ENCODE assay signal across 33 cellular contexts in the genomic region with DNA sequence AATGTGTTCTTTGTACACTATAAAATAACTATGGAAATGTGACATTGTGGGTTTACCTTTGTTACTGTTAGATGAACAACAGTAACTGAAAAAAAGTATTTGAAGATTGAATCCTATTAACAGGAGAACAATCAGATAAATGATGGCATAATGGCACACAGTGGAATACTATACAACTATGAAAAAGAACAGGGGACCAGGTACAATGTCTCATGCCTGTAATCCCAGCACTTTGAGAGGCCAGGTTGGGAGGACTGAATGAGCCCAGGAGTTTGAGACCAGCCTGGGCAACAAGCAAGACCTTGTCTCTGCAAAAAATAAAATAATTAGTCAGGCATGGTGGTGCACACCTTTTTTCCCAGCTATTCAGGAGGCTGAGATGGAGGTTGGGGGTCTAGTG.
"Had no signal": no experiment of that assay in that cellular context is flagged by ENCODE, and none has a peak within 500 bp of the region (broad histone marks: within the 10 kb centered on the region; RNA-seq: fewer than 3 reads in every experiment).

No MANE protein-coding gene starts in this region.

- DNase-seq: activated effector memory CD4-positive, alpha-beta T cell treated with anti-CD3 and anti-CD28 coated beads, Interleukin-2, amount 50 U/mL, for 16 hours; activated effector memory CD4-positive, alpha-beta T cell treated with Interleukin-2 at 50 U/mL for 16 hours; activated gamma-delta T cell; activated gamma-delta T cell treated with Interleukin-2 at 50 U/mL for 16 hours; activated naive CD4-positive, alpha-beta T cell; activated naive CD4-positive, alpha-beta T cell treated with anti-CD3 and anti-CD28 coated beads for 36 hours; activated naive CD4-positive, alpha-beta T cell treated with anti-CD3 and anti-CD28 coated beads, Interleukin-2, amount 10 ng/mL, durations not matched to agents 7 days and 5 days; activated naive CD4-positive, alpha-beta T cell treated with anti-CD3 and anti-CD28 coated beads, Interleukin-2, amount 50 U/mL, for 16 hours; activated naive CD4-positive, alpha-beta T cell treated with Interleukin-2 at 50 U/mL for 16 hours; activated naive CD8-positive, alpha-beta T cell treated with anti-CD3 and anti-CD28 coated beads for 36 hours; activated naive CD8-positive, alpha-beta T cell treated with anti-CD3 and anti-CD28 coated beads, Interleukin-2, amount 10 ng/mL, durations not matched to agents 7 days and 5 days; activated naive CD8-positive, alpha-beta T cell treated with anti-CD3 and anti-CD28 coated beads, Interleukin-2, amount 50 U/mL, for 24 hours; activated T-cell treated with anti-CD3 and anti-CD28 coated beads, Interleukin-2, amount 50 U/mL, for 1 hour; activated T-cell treated with anti-CD3 and anti-CD28 coated beads, Interleukin-2, amount 50 U/mL, for 24 hours; activated T-cell treated with anti-CD3 and anti-CD28 coated beads, Interleukin-2, amount 50 U/mL, for 4 hours; activated T-cell treated with anti-CD3 and anti-CD28 coated beads, Interleukin-2, amount 50 U/mL, for 48 hours; activated T-cell treated with anti-CD3 and anti-CD28 coated beads, Interleukin-2, amount 50 U/mL, for 72 hours; adrenal gland; amniotic stem cell; amygdala; anterior cingulate cortex; body of pancreas; brain microvascular endothelial cell; caudate nucleus; central memory CD4-positive, alpha-beta T cell; cerebellar nuclear complex had no signal

- H3K36me3 ChIP-seq: adrenal gland, brain microvascular endothelial cell, breast epithelium, cardiac muscle cell had no signal

- H3K4me3 ChIP-seq: adrenal gland, ascending aorta, body of pancreas, breast epithelium, cardiac muscle cell had no signal

- H3K27me3 ChIP-seq: adrenal gland, ascending aorta, body of pancreas, brain microvascular endothelial cell, breast epithelium, cardiac muscle cell had no signal

- H3K27ac ChIP-seq: adrenal gland, ascending aorta, body of pancreas, brain microvascular endothelial cell, breast epithelium, cardiac muscle cell had no signal

- FAIRE-seq: astrocyte, bronchial epithelial cell had no signal

- H3K9me3 ChIP-seq: adrenal gland, ascending aorta, body of pancreas, breast epithelium had no signal

- H3K4me1 ChIP-seq: adrenal gland, ascending aorta, body of pancreas, breast epithelium had no signal

- ATAC-seq: activated naive CD4-positive, alpha-beta T cell treated with anti-CD3 and anti-CD28 coated beads, Interleukin-2, amount 50 U/mL, for 72 hours; activated naive CD8-positive, alpha-beta T cell treated with anti-CD3 and anti-CD28 coated beads, Interleukin-2, amount 50 U/mL, for 24 hours; activated T-cell treated with anti-CD3 and anti-CD28 coated beads, Interleukin-2, amount 50 U/mL, for 4 hours; activated T-cell treated with anti-CD3 and anti-CD28 coated beads, Interleukin-2, amount 50 U/mL, for 72 hours; activated T-helper 17 cell treated with anti-CD3 and anti-CD28 coated beads, Interleukin-2, amount 50 U/mL, for 72 hours; body of pancreas had no signal
